In genomic region chr5:131430794-131431193, GRCh38 we compare ENCODE assay signal across 28 cellular contexts.
A peak's percentile ranks its signal among the peaks of the same experiment; 100 is the strongest.
DNase-seq lines count a peak whose midpoint lies in the region; ATAC-seq and TF ChIP-seq lines count a peak whose summit lies in the region.
"Had no signal": no experiment of that assay in that cellular context is flagged by ENCODE, and none has a peak within 500 bp of the region (broad histone marks: within the 10 kb centered on the region; RNA-seq: fewer than 3 reads in every experiment).

No MANE protein-coding gene starts in this region.

- no peaks in the 10 kb centered on the region for H3K27me3 Mint-ChIP-seq in activated naive CD4-positive, alpha-beta T cell treated with anti-CD3 and anti-CD28 coated beads, Interleukin-2, amount 50 U/mL, for 24 hours
- no peaks in the 10 kb centered on the region for H3K27me3 Mint-ChIP-seq in activated naive CD8-positive, alpha-beta T cell treated with anti-CD3 and anti-CD28 coated beads, Interleukin-2, amount 50 U/mL, for 24 hours
- H3K27me3 Mint-ChIP-seq in glutamatergic neuron (ENCODE audit: unreplicated experiment) (peaks cover 4% of the 10 kb centered on the region), chondrocyte (ENCODE audit: low read depth) (no peaks in the 10 kb centered on the region)
- H3K27me3 Mint-ChIP-seq: natural killer cell treated with Interleukin-12 subunit alpha and Interleukin-12 subunit beta and Interleukin-15 and Interleukin-18, amount 100 ng/mL, for 72 hours; stimulated activated naive CD8-positive, alpha-beta T cell treated with anti-CD3 and anti-CD28 coated beads, Interleukin-15, amount 100 ng/mL, for 72 hours had no signal

- ATAC-seq in activated naive CD8-positive, alpha-beta T cell treated with anti-CD3 and anti-CD28 coated beads, Interleukin-2, amount 50 U/mL, for 24 hours = no peak
- ATAC-seq in HG03439 (IDR thresholded peaks at IDR 0.05; ENCODE audit: unreplicated experiment) = no peak
- ATAC-seq: left lobe of liver; natural killer cell treated with Interleukin-12 subunit alpha and Interleukin-12 subunit beta and Interleukin-15 and Interleukin-18, amount 100 ng/mL, for 72 hours; pancreas; stimulated activated naive CD8-positive, alpha-beta T cell treated with anti-CD3 and anti-CD28 coated beads, Interleukin-15, amount 100 ng/mL, for 72 hours had no signal

- H3K4me1 Mint-ChIP-seq in activated naive CD4-positive, alpha-beta T cell treated with anti-CD3 and anti-CD28 coated beads, Interleukin-2, amount 50 U/mL, for 24 hours = peaks cover 13% of the 10 kb centered on the region
- no peaks in the 10 kb centered on the region for H3K4me1 Mint-ChIP-seq in activated naive CD8-positive, alpha-beta T cell treated with anti-CD3 and anti-CD28 coated beads, Interleukin-2, amount 50 U/mL, for 24 hours
- H3K4me1 Mint-ChIP-seq in glutamatergic neuron (ENCODE audit: low read depth, unreplicated experiment) (no peaks in the 10 kb centered on the region), chondrocyte (ENCODE audit: low read depth) (no peaks in the 10 kb centered on the region)

- no peaks in the 10 kb centered on the region for H3K9me3 Mint-ChIP-seq in activated naive CD4-positive, alpha-beta T cell treated with anti-CD3 and anti-CD28 coated beads, Interleukin-2, amount 50 U/mL, for 24 hours
- H3K9me3 Mint-ChIP-seq in activated naive CD8-positive, alpha-beta T cell treated with anti-CD3 and anti-CD28 coated beads, Interleukin-2, amount 50 U/mL, for 24 hours = no peaks in the 10 kb centered on the region
- H3K9me3 Mint-ChIP-seq in glutamatergic neuron (ENCODE audit: unreplicated experiment) (peaks cover 3% of the 10 kb centered on the region), chondrocyte (ENCODE audit: low read depth) (no peaks in the 10 kb centered on the region)
- H3K9me3 Mint-ChIP-seq: mesothelial cell of epicardium; natural killer cell treated with Interleukin-12 subunit alpha and Interleukin-12 subunit beta and Interleukin-15 and Interleukin-18, amount 100 ng/mL, for 72 hours; stimulated activated naive CD8-positive, alpha-beta T cell treated with anti-CD3 and anti-CD28 coated beads, Interleukin-15, amount 100 ng/mL, for 72 hours had no signal

- H3K4me3 Mint-ChIP-seq in activated naive CD4-positive, alpha-beta T cell treated with anti-CD3 and anti-CD28 coated beads, Interleukin-2, amount 50 U/mL, for 24 hours = no peak overlapping the region
- H3K4me3 Mint-ChIP-seq in activated naive CD8-positive, alpha-beta T cell treated with anti-CD3 and anti-CD28 coated beads, Interleukin-2, amount 50 U/mL, for 24 hours = no peak overlapping the region
- H3K4me3 Mint-ChIP-seq in glutamatergic neuron (ENCODE audit: unreplicated experiment) = no peak overlapping the region
- no peak overlapping the region for H3K4me3 Mint-ChIP-seq in chondrocyte (ENCODE audit: unreplicated experiment)
- H3K4me3 Mint-ChIP-seq: mesothelial cell of epicardium; natural killer cell treated with Interleukin-12 subunit alpha and Interleukin-12 subunit beta and Interleukin-15 and Interleukin-18, amount 100 ng/mL, for 72 hours; stimulated activated naive CD8-positive, alpha-beta T cell treated with anti-CD3 and anti-CD28 coated beads, Interleukin-15, amount 100 ng/mL, for 72 hours had no signal

- DNase-seq in activated naive CD4-positive, alpha-beta T cell treated with Interleukin-2 at 50 U/mL for 16 hours = no peak
- no peak for DNase-seq in activated naive CD8-positive, alpha-beta T cell treated with anti-CD3 and anti-CD28 coated beads, Interleukin-2, amount 50 U/mL, for 24 hours
- peak; percentile 25 for DNase-seq in fibroblast of villous mesenchyme (ENCODE audit: low read depth)
- DNase-seq in glutamatergic neuron = no peak
- no peak for DNase-seq in cerebellar cortex (ENCODE audit: low spot score)
- DNase-seq in chondrocyte (ENCODE audit: low spot score) = no peak
- DNase-seq: activated CD4-positive, alpha-beta T cell treated with anti-CD3 and anti-CD28 coated beads, Interleukin-2, amount 50 U/mL, for 1 hour; activated gamma-delta T cell treated with Interleukin-2 at 50 U/mL for 16 hours; DMS 273 treated with DMSO at 0.1 percent for 48 hours; effector memory CD4-positive, alpha-beta T cell; head of caudate nucleus; KBM-7; NCI-H2171; NCI-H524 treated with DMSO at 0.1 percent for 48 hours; pancreas; stimulated activated CD4-positive, alpha-beta T cell treated with anti-CD3 and anti-CD28 coated beads, Interleukin-4, amount 100 ng/mL, for 24 hours; stimulated activated naive CD8-positive, alpha-beta T cell treated with anti-CD3 and anti-CD28 coated beads, Interleukin-15, amount 100 ng/mL, for 72 hours; T-helper 2 cell; transverse colon had no signal

- H3K36me3 Mint-ChIP-seq in activated naive CD4-positive, alpha-beta T cell treated with anti-CD3 and anti-CD28 coated beads, Interleukin-2, amount 50 U/mL, for 24 hours = peaks cover 18% of the 10 kb centered on the region
- peaks cover 50% of the 10 kb centered on the region for H3K36me3 Mint-ChIP-seq in activated naive CD8-positive, alpha-beta T cell treated with anti-CD3 and anti-CD28 coated beads, Interleukin-2, amount 50 U/mL, for 24 hours (ENCODE audit: low read depth)
- H3K36me3 Mint-ChIP-seq in glutamatergic neuron (ENCODE audit: unreplicated experiment) = peaks cover 1% of the 10 kb centered on the region
- H3K36me3 Mint-ChIP-seq in chondrocyte (ENCODE audit: low read depth) = peaks cover 19% of the 10 kb centered on the region

- H3K4me3 ChIP-seq in fibroblast of villous mesenchyme (ENCODE audit: low read depth, low read length) = no peak overlapping the region
- H3K4me3 ChIP-seq: BLaER1, HAP-1, pancreas, right atrium auricular region, SK-N-MC, transverse colon had no signal

- H3K27ac Mint-ChIP-seq in activated naive CD4-positive, alpha-beta T cell treated with anti-CD3 and anti-CD28 coated beads, Interleukin-2, amount 50 U/mL, for 24 hours = peak overlapping the region; percentile 78
- H3K27ac Mint-ChIP-seq in activated naive CD8-positive, alpha-beta T cell treated with anti-CD3 and anti-CD28 coated beads, Interleukin-2, amount 50 U/mL, for 24 hours = peak overlapping the region; percentile 52
- H3K27ac Mint-ChIP-seq in glutamatergic neuron (ENCODE audit: unreplicated experiment) = no peak overlapping the region
- H3K27ac Mint-ChIP-seq in chondrocyte (ENCODE audit: unreplicated experiment) = no peak overlapping the region
- H3K27ac Mint-ChIP-seq: mesothelial cell of epicardium had no signal

- no peak for TF ChIP-seq CTCF in fibroblast of villous mesenchyme (IDR thresholded peaks at IDR 0.05; ENCODE audit: insufficient read depth, low read depth, low read length)
- no peak for TF ChIP-seq CTCF in glutamatergic neuron (IDR thresholded peaks at IDR 0.05; ENCODE audit: partially characterized antibody, unreplicated experiment)
- TF ChIP-seq CTCF in chondrocyte (IDR thresholded peaks at IDR 0.05) = no peak

Comparison
In these comparisons a context has a peak if more than half of its experiments do, and no peak if none do; other contexts are left out.
1. H3K27ac Mint-ChIP-seq: peak in activated naive CD4-positive, alpha-beta T cell treated with anti-CD3 and anti-CD28 coated beads, Interleukin-2, amount 50 U/mL, for 24 hours (single experiment) and activated naive CD8-positive, alpha-beta T cell treated with anti-CD3 and anti-CD28 coated beads, Interleukin-2, amount 50 U/mL, for 24 hours (single experiment); none in glutamatergic neuron (single experiment) and chondrocyte (single experiment).